Comparison of ENCODE assay signal across 24 cellular contexts in genomic region chr6:168043193-168043847, GRCh38. TPM values are rescaled to one million over a fixed set of nuclear protein-coding genes. Genes with fewer than 3 reads are reported as not detected.
DNase-seq lines count a peak whose midpoint lies in the region; ATAC-seq, FAIRE-seq and TF ChIP-seq lines count a peak whose summit lies in the region.
"Had no signal": no experiment of that assay in that cellular context is flagged by ENCODE, and none has a peak within 500 bp of the region (broad histone marks: within the 10 kb centered on the region; RNA-seq: fewer than 3 reads in every experiment).

No MANE protein-coding gene starts in this region.

- no peak for TF ChIP-seq EP300 in HepG2 (IDR thresholded peaks at IDR 0.05; ENCODE audit: low read depth in 2 of 2, low read length in 2 of 2)
- TF ChIP-seq EP300 in HepG2 (CRISPR knock-in tag; IDR thresholded peaks at IDR 0.05; ENCODE audit: borderline replicate concordance) = no peak

- no TSS peak for BruUV-seq in HepG2 (replicated peaks; lab: Mats Ljungman, UMichigan)

- H3K36me3 ChIP-seq in right lobe of liver (no peaks in the 10 kb centered on the region), HepG2 (replicated peaks in 1 of 2; ENCODE audit: control insufficient read depth in 1 of 2, insufficient read depth in 2 of 2, low read length in 2 of 2) (no peaks in the 10 kb centered on the region), lower lobe of right lung (no peaks in the 10 kb centered on the region), subcutaneous abdominal adipose tissue (ENCODE audit: control insufficient read depth in 5 of 5, insufficient read depth in 5 of 5, low read length in 5 of 5) (no peaks in the 10 kb centered on the region)
- H3K36me3 ChIP-seq: HAP-1 had no signal

- DNase-seq in right lobe of liver (peak in 2 of 3 donors; percentile 3 to 24), HepG2 (ENCODE audit: low spot score) (no peak), lower lobe of right lung (peak; percentile 18), posterior vena cava (ENCODE audit: low spot score) (peak; percentile 70), NCI-H2171 (lab: John Stamatoyannopoulos, UW) (no peak), H54 (ENCODE audit: insufficient read length, low spot score) (no peak)
- DNase-seq: C1 segment of cervical spinal cord; Caco-2; CD4-positive, alpha-beta T cell; GOT3; IMR-90 had no signal

- H3K4me1 ChIP-seq in right lobe of liver (no peaks in the 10 kb centered on the region), HepG2 (ENCODE audit: insufficient read depth, low read length) (peaks cover 11% of the 10 kb centered on the region), lower lobe of right lung (peaks cover 13% of the 10 kb centered on the region), subcutaneous abdominal adipose tissue (ENCODE audit: control insufficient read depth in 5 of 5, insufficient read depth in 5 of 5, low read length in 5 of 5) (peaks cover 0 to 39% (median 9%) of the 10 kb centered on the region in 5 donors)
- H3K4me1 ChIP-seq: A549, Caco-2 had no signal

- no peak overlapping the region for H3K4me3 ChIP-seq in right lobe of liver
- H3K4me3 ChIP-seq in HepG2 (replicated peaks in 1 of 3; ENCODE audit: insufficient read depth in 1 of 3, low read depth in 2 of 3, low read length in 3 of 3) = no peak overlapping the region
- H3K4me3 ChIP-seq in lower lobe of right lung = no peak overlapping the region
- H3K4me3 ChIP-seq in subcutaneous abdominal adipose tissue (ENCODE audit: low read depth in 1 of 5, low read length in 5 of 5) = peak overlapping the region in 3 of 5 donors; percentile 45 to 81 (median 62)
- H3K4me3 ChIP-seq: A549, HAP-1, K562 had no signal

- TF ChIP-seq POLR2A in right lobe of liver (IDR thresholded peaks at IDR 0.05) (no peak), HepG2 (IDR thresholded peaks at IDR 0.05; ENCODE audit: insufficient read depth in 1 of 2, low read depth in 2 of 2, low read length in 2 of 2) (no peak), H54 (IDR thresholded peaks at IDR 0.05; ENCODE audit: low read depth, low read length) (no peak)

- no peak for TF ChIP-seq CTCF in right lobe of liver (IDR thresholded peaks at IDR 0.05)
- TF ChIP-seq CTCF in HepG2 (CRISPR knock-in tag; IDR thresholded peaks at IDR 0.05) = no peak
- TF ChIP-seq CTCF in lower lobe of right lung (IDR thresholded peaks at IDR 0.05) = no peak

- H3K9ac ChIP-seq in HepG2 (ENCODE audit: insufficient read depth, low read depth, low read length) (no peak overlapping the region), subcutaneous abdominal adipose tissue (ENCODE audit: low read length in 5 of 5) (peak overlapping the region in 4 of 5 donors; percentile 11 to 75 (median 34))

- H3K27ac ChIP-seq in right lobe of liver = no peak overlapping the region
- H3K27ac ChIP-seq in HepG2 (ENCODE audit: extremely low read length, insufficient read depth, low read length) = no peak overlapping the region
- H3K27ac ChIP-seq in lower lobe of right lung = no peak overlapping the region
- peak overlapping the region; percentile 69 for H3K27ac ChIP-seq in subcutaneous abdominal adipose tissue (ENCODE audit: low read depth, low read length)
- H3K27ac ChIP-seq: 22Rv1, A549, HL-60 had no signal

- FAIRE-seq in HepG2 (lab: Jason Lieb, UNC) = no peak
- FAIRE-seq in H54 (lab: Jason Lieb, UNC) = no peak
- FAIRE-seq: A549, D721Med, G401.6, GM12892, GM18507, K562 had no signal

- H3K27me3 ChIP-seq in right lobe of liver (no peaks in the 10 kb centered on the region), HepG2 (ENCODE audit: control insufficient read depth in 1 of 2, insufficient read depth in 2 of 2, low read length in 2 of 2) (peaks cover 14 to 73% of the 10 kb centered on the region in 2 experiments), lower lobe of right lung (ENCODE audit: low read depth) (no peaks in the 10 kb centered on the region), subcutaneous abdominal adipose tissue (ENCODE audit: control insufficient read depth in 5 of 5, insufficient read depth in 4 of 5, low read length in 5 of 5) (no peaks in the 10 kb centered on the region)

- H3K79me2 ChIP-seq in HepG2 (ENCODE audit: insufficient read depth, low read length) = no peaks in the 10 kb centered on the region

- peaks cover 0 to 9% (median 0%) of the 10 kb centered on the region in 4 donors for H3K9me3 ChIP-seq in right lobe of liver
- no peaks in the 10 kb centered on the region for H3K9me3 ChIP-seq in HepG2 (ENCODE audit: low read length)
- H3K9me3 ChIP-seq in lower lobe of right lung = peaks cover 27% of the 10 kb centered on the region
- H3K9me3 ChIP-seq in subcutaneous abdominal adipose tissue (ENCODE audit: control insufficient read depth in 5 of 5, low read length in 5 of 5) = peaks cover 6 to 37% (median 24%) of the 10 kb centered on the region in 5 donors
- H3K9me3 ChIP-seq: HAP-1 had no signal

- in situ Hi-C loops in HepG2 (cut with HindIII; ENCODE audit: extremely low pct_ligation_motif_present, low pct_unique_long_range_greater_than_20kb) = no loop called here

- H2AFZ ChIP-seq in HepG2 (ENCODE audit: low read length) = no peak overlapping the region

- POLR2A ChIA-PET in HepG2 (lab: Yijun Ruan, JAX) = no interaction called here

- WGBS in right lobe of liver (ENCODE audit: insufficient coverage, low coverage, low lambda C conversion rate, missing lambda C conversion rate) = 96% methylated on average over 8 of the region's 17 CpGs
- whole genome bisulfite sequencing in HepG2 (ENCODE audit: low lambda C conversion rate) = 15% methylated on average over 14 of the region's 17 CpGs

- intact Hi-C loops in right lobe of liver (cut with DNase I) = no loop called here
- intact Hi-C loops in HepG2 (cut with micrococcal nuclease; ENCODE audit: unreplicated experiment) = no loop called here
- intact Hi-C loops in lower lobe of right lung (cut with DNase I) = no loop called here
- intact Hi-C loops in posterior vena cava (cut with DNase I) = loop anchor here in 1 of 2 donors (5.0 kb wide), 2 partner anchors 964 to 1999 kb away; no protein-coding TSS in a partner anchor

- peak in 1 of 4 donors; percentile 7 for ATAC-seq in right lobe of liver
- no peak for ATAC-seq in HepG2
- no peak for ATAC-seq in lower lobe of right lung
- no peak for ATAC-seq in GM21515 (IDR thresholded peaks at IDR 0.05; ENCODE audit: unreplicated experiment)
- ATAC-seq: A549, K562 had no signal

- TF ChIP-seq RAD21 in HepG2 (CRISPR knock-in tag; IDR thresholded peaks at IDR 0.05) = no peak

- H4K20me1 ChIP-seq in HepG2 (ENCODE audit: insufficient read depth, low read length) = no peaks in the 10 kb centered on the region; the same call in 1 of the 2 replicates

- no peak overlapping the region for H3K4me2 ChIP-seq in HepG2 (ENCODE audit: low read depth, low read length)
- H3K4me2 ChIP-seq: A549 had no signal

- CTCF ChIA-PET in HepG2 (lab: Yijun Ruan, JAX; ENCODE audit: low intra/inter-chr PET ratio, low total read pairs) = no interaction called here

RNA-seq across cellular contexts. Expression of gene FRMD1, which starts 35.7 kb away (rescaled TPM):
- total RNA-seq in right lobe of liver (under 1 TPM in 5 of 6 experiments, not detected in 1; 0.07 to 0.23 (median 0.12) TPM), HepG2 (2016; rRNA removed; fragmentation: Illumina TruSeq; extraction: Trizol) (not detected in 2 replicates), lower lobe of right lung (not detected), posterior vena cava (under 1 TPM in 1 of 2 donors, not detected in 1; 0.14 TPM)
- total RNA-seq in HepG2 (2016; cell fraction: cytosol; rRNA removed; fragmentation: Illumina TruSeq; extraction: Trizol; ENCODE audit: low read depth) = not detected in 2 replicates
- not detected in 2 replicates for total RNA-seq in HepG2 (2016; cell fraction: insoluble cytoplasmic fraction; rRNA removed; fragmentation: Illumina TruSeq; extraction: Trizol)
- not detected in 2 replicates for total RNA-seq in HepG2 (2016; cell fraction: membrane; rRNA removed; fragmentation: Illumina TruSeq; extraction: Trizol)
- total RNA-seq in HepG2 (2016; cell fraction: nucleus; rRNA removed; fragmentation: Illumina TruSeq; extraction: Trizol) = not detected in 2 replicates
- polyA plus RNA-seq in HepG2 (2011; rRNA removed) = 0.01 and 0.09 TPM in 2 replicates
- 0.01 and 0.03 TPM in 2 replicates for polyA plus RNA-seq in HepG2 (2011; cell fraction: cytosol; rRNA removed)
- polyA plus RNA-seq in HepG2 (2011; cell fraction: nucleus; rRNA removed) = 0.14 and 0.32 TPM in 2 replicates
- 0.05 TPM in 2 replicates for polyA plus RNA-seq in HepG2 (2012)
- not detected in 2 replicates for polyA plus RNA-seq in HepG2 (2016; cell fraction: cytosol; fragmentation: Illumina TruSeq; extraction: Trizol; ENCODE audit: low read depth)
- polyA plus RNA-seq in HepG2 (2016; cell fraction: insoluble cytoplasmic fraction; fragmentation: Illumina TruSeq; extraction: Trizol; ENCODE audit: low read depth) = not detected in 2 replicates
- not detected in 2 replicates for polyA plus RNA-seq in HepG2 (2016; cell fraction: membrane; fragmentation: Illumina TruSeq; extraction: Trizol; ENCODE audit: low read depth)
- polyA plus RNA-seq in HepG2 (2016; cell fraction: nucleus; fragmentation: Illumina TruSeq; extraction: Trizol; ENCODE audit: insufficient read depth, low read depth) = not detected in 2 replicates
- polyA minus RNA-seq in HepG2 (2011; rRNA and poly(A)+ RNA removed; ENCODE audit: low replicate concordance) = 0.04 TPM in 1 of 2 replicates, not detected in the other
- not detected in 2 replicates for polyA minus RNA-seq in HepG2 (2011; cell fraction: cytosol; rRNA and poly(A)+ RNA removed)
- polyA minus RNA-seq in HepG2 (2011; cell fraction: nucleus; rRNA and poly(A)+ RNA removed) = 0.13 TPM in 1 of 2 replicates, not detected in the other
- total RNA-seq: CD4-positive, alpha-beta T cell; HT1080; IMR-90 had no signal
- polyA plus RNA-seq: A549, AG04450, IMR-90 had no signal

RNA-seq across cellular contexts. Expression of gene KIF25, which starts 45.8 kb away (rescaled TPM):
- total RNA-seq in right lobe of liver = under 1 TPM in 1 of 6 experiments, not detected in 5; 0.15 TPM
- total RNA-seq in HepG2 (2016; rRNA removed; fragmentation: Illumina TruSeq; extraction: Trizol) = not detected in 2 replicates
- not detected in 2 replicates for total RNA-seq in HepG2 (2016; cell fraction: cytosol; rRNA removed; fragmentation: Illumina TruSeq; extraction: Trizol; ENCODE audit: low read depth)
- not detected in 2 replicates for total RNA-seq in HepG2 (2016; cell fraction: insoluble cytoplasmic fraction; rRNA removed; fragmentation: Illumina TruSeq; extraction: Trizol)
- not detected in 2 replicates for total RNA-seq in HepG2 (2016; cell fraction: membrane; rRNA removed; fragmentation: Illumina TruSeq; extraction: Trizol)
- not detected in 2 replicates for total RNA-seq in HepG2 (2016; cell fraction: nucleus; rRNA removed; fragmentation: Illumina TruSeq; extraction: Trizol)
- polyA plus RNA-seq in HepG2 (2011; rRNA removed) = not detected in 2 replicates
- polyA plus RNA-seq in HepG2 (2011; cell fraction: cytosol; rRNA removed) = not detected in 2 replicates
- polyA plus RNA-seq in HepG2 (2011; cell fraction: nucleus; rRNA removed) = not detected in 2 replicates
- polyA plus RNA-seq in HepG2 (2012) = not detected in 2 replicates
- polyA plus RNA-seq in HepG2 (2016; cell fraction: cytosol; fragmentation: Illumina TruSeq; extraction: Trizol; ENCODE audit: low read depth) = not detected in 2 replicates
- not detected in 2 replicates for polyA plus RNA-seq in HepG2 (2016; cell fraction: insoluble cytoplasmic fraction; fragmentation: Illumina TruSeq; extraction: Trizol; ENCODE audit: low read depth)
- not detected in 2 replicates for polyA plus RNA-seq in HepG2 (2016; cell fraction: membrane; fragmentation: Illumina TruSeq; extraction: Trizol; ENCODE audit: low read depth)
- polyA plus RNA-seq in HepG2 (2016; cell fraction: nucleus; fragmentation: Illumina TruSeq; extraction: Trizol; ENCODE audit: insufficient read depth, low read depth) = not detected in 2 replicates
- not detected in 2 replicates for polyA minus RNA-seq in HepG2 (2011; rRNA and poly(A)+ RNA removed; ENCODE audit: low replicate concordance)
- not detected in 2 replicates for polyA minus RNA-seq in HepG2 (2011; cell fraction: cytosol; rRNA and poly(A)+ RNA removed)
- polyA minus RNA-seq in HepG2 (2011; cell fraction: nucleus; rRNA and poly(A)+ RNA removed) = not detected in 2 replicates
- total RNA-seq in lower lobe of right lung = 0.56 TPM
- not detected for total RNA-seq in posterior vena cava
- total RNA-seq: Caco-2; CD4-positive, alpha-beta T cell; HT1080; IMR-90 had no signal
- polyA plus RNA-seq: AG04450, IMR-90 had no signal

Comparison
In these comparisons a context has a peak if more than half of its experiments do, and no peak if none do; other contexts are left out.
1. DNase-seq: peak in right lobe of liver (2 of 3), lower lobe of right lung (single experiment) and posterior vena cava (single experiment); none in HepG2 (single experiment), NCI-H2171 (single experiment) and H54 (single experiment).
2. H3K4me3 ChIP-seq: peak in subcutaneous abdominal adipose tissue (3 of 5); none in right lobe of liver (0 of 3), HepG2 (0 of 3) and lower lobe of right lung (single experiment).